8 cellular contexts compared by ENCODE assay signal in genomic region chr2:68253211-68254068, GRCh38. TPM values are rescaled to one million over a fixed set of nuclear protein-coding genes. Genes with fewer than 3 reads are reported as not detected.
DNase-seq lines count a peak whose midpoint lies in the region; ATAC-seq and TF ChIP-seq lines count a peak whose summit lies in the region.

No MANE protein-coding gene starts in this region.

- no peaks in the 10 kb centered on the region; the same call in 1 of the 2 replicates for H3K9me2 ChIP-seq in PC-9 (ENCODE audit: insufficient read depth)

- TF ChIP-seq POLR2A in right lobe of liver (IDR thresholded peaks at IDR 0.05) = no peak

- peaks cover 25% of the 10 kb centered on the region for H4K20me1 ChIP-seq in PC-9 (ENCODE audit: insufficient read depth)

- ATAC-seq in right lobe of liver (no peak), GM18858 (IDR thresholded peaks at IDR 0.05; ENCODE audit: unreplicated experiment) (no peak)
- ATAC-seq in stimulated activated naive CD8-positive, alpha-beta T cell treated with anti-CD3 and anti-CD28 coated beads, Interleukin-15, amount 100 ng/mL, for 72 hours = no peak

- H3K4me2 ChIP-seq in PC-9 = peak overlapping the region; percentile 96

- no TSS peak for BruUV-seq in PC-9 (replicated peaks; lab: Mats Ljungman, UMichigan)

- peak overlapping the region; percentile 90 to 98 (median 96) for H3K4me3 Mint-ChIP-seq in brain
- H3K4me3 Mint-ChIP-seq in stimulated activated naive CD8-positive, alpha-beta T cell treated with anti-CD3 and anti-CD28 coated beads, Interleukin-15, amount 100 ng/mL, for 72 hours = peak overlapping the region; percentile 96 to 97

- CTCF ChIA-PET in PC-9 (lab: Charles Lee) = no interaction called here

- H3K36me3 ChIP-seq in PC-9 (ENCODE audit: low read depth) (no peaks in the 10 kb centered on the region), right lobe of liver (no peaks in the 10 kb centered on the region)

- no peak for TF ChIP-seq CTCF in PC-9 (conservative IDR thresholded peaks at IDR 0.05)
- no peak for TF ChIP-seq CTCF in brain (conservative IDR thresholded peaks at IDR 0.05)
- no peak for TF ChIP-seq CTCF in right lobe of liver (IDR thresholded peaks at IDR 0.05)

- peak overlapping the region; percentile 91 for H2AFZ ChIP-seq in PC-9

- H3K9me3 Mint-ChIP-seq in brain = peaks cover 0 to 3% (median 0%) of the 10 kb centered on the region in 5 experiments
- H3K9me3 Mint-ChIP-seq in stimulated activated naive CD8-positive, alpha-beta T cell treated with anti-CD3 and anti-CD28 coated beads, Interleukin-15, amount 100 ng/mL, for 72 hours = no peaks in the 10 kb centered on the region

- intact Hi-C loops in PC-9 (cut with micrococcal nuclease; ENCODE audit: unreplicated experiment) = loop anchor here (5.0 to 10.0 kb wide), 3 partner anchors 66 to 189 kb away; partner anchors contain the start of gene C1D
- intact Hi-C loops in right lobe of liver (cut with DNase I) = no loop called here
- intact Hi-C loops in posterior vena cava (cut with DNase I) = loop anchor here in 1 of 2 donors (10.0 kb wide), 1 partner anchor 61 kb away; the partner anchor contains the start of gene CNRIP1

- H3K4me1 ChIP-seq in PC-9 (replicated peaks; ENCODE audit: insufficient read depth) (peaks cover 43% of the 10 kb centered on the region), right lobe of liver (peaks cover 0 to 23% (median 13%) of the 10 kb centered on the region in 4 donors)

- H3K79me2 ChIP-seq in PC-9 (ENCODE audit: low read depth) = peaks cover 55% of the 10 kb centered on the region

- H3K27ac ChIP-seq in PC-9 = peak overlapping the region; percentile 70
- H3K27ac ChIP-seq in right lobe of liver = peak overlapping the region; percentile 85 to 94 (median 88)

- H3K27me3 ChIP-seq in PC-9 (ENCODE audit: insufficient read depth, low read depth) = no peaks in the 10 kb centered on the region
- H3K27me3 ChIP-seq in right lobe of liver = no peaks in the 10 kb centered on the region

- H3K36me3 Mint-ChIP-seq in brain = no peaks in the 10 kb centered on the region

- DNase-seq in DMS 273 (lab: John Stamatoyannopoulos, UW; ENCODE audit: unreplicated experiment) = peak; percentile 55
- DNase-seq in DMS 273 treated with DMSO at 0.1 percent for 48 hours (lab: John Stamatoyannopoulos, UW) = no peak
- DNase-seq in PC-9 = no peak
- no peak for DNase-seq in right lobe of liver
- peak; percentile 19 to 33 for DNase-seq in stimulated activated naive CD8-positive, alpha-beta T cell treated with anti-CD3 and anti-CD28 coated beads, Interleukin-15, amount 100 ng/mL, for 72 hours
- DNase-seq in posterior vena cava (ENCODE audit: low spot score) = no peak

- POLR2A ChIA-PET in PC-9 (lab: Charles Lee; ENCODE audit: unreplicated experiment) = interaction anchor here (0.7 kb wide), 2 partner anchors 96 to 191 kb away, joined by 8 read pairs; partner anchors contain the start of gene PNO1

- WGBS in right lobe of liver (ENCODE audit: insufficient coverage, low coverage, low lambda C conversion rate, missing lambda C conversion rate) = 2% methylated on average over 16 of the region's 16 CpGs

- H3K27ac Mint-ChIP-seq in brain = peak overlapping the region; percentile 98 to 99 (median 98)
- H3K27ac Mint-ChIP-seq in stimulated activated naive CD8-positive, alpha-beta T cell treated with anti-CD3 and anti-CD28 coated beads, Interleukin-15, amount 100 ng/mL, for 72 hours = peak overlapping the region; percentile 91 to 98

- H3K4me3 ChIP-seq in PC-9 (peak overlapping the region; percentile 96), right lobe of liver (peak overlapping the region; percentile 54 to 70 (median 69))

- peaks cover 17% of the 10 kb centered on the region for H3F3A ChIP-seq in PC-9 (ENCODE audit: insufficient read depth, low read depth)

- H3K4me1 Mint-ChIP-seq in brain = peaks cover 26% of the 10 kb centered on the region
- H3K4me1 Mint-ChIP-seq in stimulated activated naive CD8-positive, alpha-beta T cell treated with anti-CD3 and anti-CD28 coated beads, Interleukin-15, amount 100 ng/mL, for 72 hours = peaks cover 21% of the 10 kb centered on the region

- H3K9me3 ChIP-seq in PC-9 (ENCODE audit: insufficient read depth, low read depth) = no peaks in the 10 kb centered on the region
- H3K9me3 ChIP-seq in right lobe of liver = no peaks in the 10 kb centered on the region

- H3K27me3 Mint-ChIP-seq in brain = peaks cover 11% of the 10 kb centered on the region
- H3K27me3 Mint-ChIP-seq in stimulated activated naive CD8-positive, alpha-beta T cell treated with anti-CD3 and anti-CD28 coated beads, Interleukin-15, amount 100 ng/mL, for 72 hours = no peaks in the 10 kb centered on the region

RNA-seq across cellular contexts. Expression of gene PPP3R1, which starts 1.1 kb away (rescaled TPM):
- total RNA-seq in PC-9 (2021) (58.8 and 67.5 TPM in 2 replicates), right lobe of liver (10 to 100 TPM; 21.0 to 37.9 (median 27.2) TPM), posterior vena cava (10 to 100 TPM; 46.3 to 47.2 TPM)
- 69.5 TPM for polyA plus RNA-seq in brain (ENCODE audit: insufficient read depth, low read depth, low replicate concordance)

Comparison
In these comparisons a context has a peak if more than half of its experiments do, and no peak if none do; other contexts are left out.
1. DNase-seq: peak in DMS 273 (single experiment) and stimulated activated naive CD8-positive, alpha-beta T cell treated with anti-CD3 and anti-CD28 coated beads, Interleukin-15, amount 100 ng/mL, for 72 hours (2 of 2); none in DMS 273 treated with DMSO at 0.1 percent for 48 hours (single experiment), PC-9 (0 of 2), right lobe of liver (0 of 3) and posterior vena cava (single experiment).